In genomic region chr10:71873582-71874182, GRCh38 we compare ENCODE assay signal across 11 cellular contexts. TPM values are rescaled to one million over a fixed set of nuclear protein-coding genes. Genes with fewer than 3 reads are reported as not detected.
DNase-seq lines count a peak whose midpoint lies in the region; ATAC-seq and TF ChIP-seq lines count a peak whose summit lies in the region.
"Had no signal": no experiment of that assay in that cellular context is flagged by ENCODE, and none has a peak within 500 bp of the region (broad histone marks: within the 10 kb centered on the region; RNA-seq: fewer than 3 reads in every experiment).

No MANE protein-coding gene starts in this region.

- in situ Hi-C loops in GM13976 (cut with MboI; ENCODE audit: low sequenced_read_pairs, unreplicated experiment) = no loop called here

- no TSS peak for BruUV-seq in OCI-LY7 (replicated peaks; lab: Mats Ljungman, UMichigan)

- ATAC-seq in GM19455 (IDR thresholded peaks at IDR 0.05; ENCODE audit: unreplicated experiment) (peak; percentile 93), HG02973 (IDR thresholded peaks at IDR 0.05; ENCODE audit: unreplicated experiment) (peak; percentile 94)

- H3K36me3 ChIP-seq in OCI-LY7 (ENCODE audit: insufficient read depth, low read length) (no peaks in the 10 kb centered on the region), breast epithelium (no peaks in the 10 kb centered on the region)

- TF ChIP-seq CTCF in GM13976 (IDR thresholded peaks at IDR 0.05; ENCODE audit: borderline replicate concordance, control extremely low read depth, extremely low read depth, insufficient read depth, missing control alignments) (no peak), OCI-LY7 (conservative IDR thresholded peaks at IDR 0.05; ENCODE audit: low read length) (no peak), breast epithelium (IDR thresholded peaks at IDR 0.05) (no peak)

- POLR2A ChIA-PET in OCI-LY7 (lab: Charles Lee) = interaction anchor here (0.5 to 2.7 kb wide), 7 partner anchors 10 to 1553 kb away, joined by 3 to 21 read pairs (median 4); partner anchors contain the start of gene PSAP

- H3K9me2 ChIP-seq in OCI-LY7 (ENCODE audit: insufficient read depth, low read length) = no peaks in the 10 kb centered on the region

- CTCF ChIA-PET in OCI-LY7 (lab: Charles Lee; ENCODE audit: unreplicated experiment) = interaction anchor here (1.0 kb wide), 1 partner anchor 44 kb away, joined by 3 read pairs; no protein-coding TSS in a partner anchor

- no peaks in the 10 kb centered on the region for H4K20me1 ChIP-seq in OCI-LY7 (ENCODE audit: insufficient read depth, low read length)

- TF ChIP-seq POLR2A in breast epithelium (IDR thresholded peaks at IDR 0.05) = no peak

- peak overlapping the region; percentile 30; the same call in 1 of the 2 replicates for H2AFZ ChIP-seq in OCI-LY7 (ENCODE audit: low read length)

- no peaks in the 10 kb centered on the region for H3K9me3 ChIP-seq in OCI-LY7 (ENCODE audit: low read length)
- H3K9me3 ChIP-seq in breast epithelium = no peaks in the 10 kb centered on the region

- no peak overlapping the region for H3K4me2 ChIP-seq in OCI-LY7 (ENCODE audit: low read length)

- H3K27me3 ChIP-seq in breast epithelium = no peaks in the 10 kb centered on the region

- H3K27ac ChIP-seq in OCI-LY7 (ENCODE audit: low read depth, low read length, poor library complexity, severe bottlenecking) (no peak overlapping the region), breast epithelium (no peak overlapping the region)

- intact Hi-C loops in OCI-LY7 (cut with micrococcal nuclease; ENCODE audit: unreplicated experiment) = no loop called here
- intact Hi-C loops in breast epithelium (cut with DNase I; ENCODE audit: low total_unique reads) = no loop called here

- H3K79me2 ChIP-seq in OCI-LY7 (ENCODE audit: insufficient read depth, low read depth, low read length) = no peaks in the 10 kb centered on the region

- H3K4me3 ChIP-seq in OCI-LY7 (ENCODE audit: low read depth, low read length, poor library complexity, severe bottlenecking) (no peak overlapping the region), breast epithelium (no peak overlapping the region)

- H3K4me1 ChIP-seq in OCI-LY7 (ENCODE audit: insufficient read depth, low read length, poor library complexity, severe bottlenecking) (peaks cover 31% of the 10 kb centered on the region), breast epithelium (no peaks in the 10 kb centered on the region)

- DNase-seq in GM13976 (ENCODE audit: low spot score) (peak; percentile 84), OCI-LY7 (ENCODE audit: low spot score) (peak; percentile 46), T-helper 2 cell (no peak), NCI-H748 treated with DMSO at 0.1 percent for 48 hours (lab: John Stamatoyannopoulos, UW) (no peak), breast epithelium (ENCODE audit: low spot score in 2 of 2) (no peak), foreskin melanocyte (no peak)
- DNase-seq: CD4-positive, CD25-positive, alpha-beta regulatory T cell; head of caudate nucleus; NCI-H1436 had no signal

RNA-seq across cellular contexts. Expression of gene PSAP, which starts 22.6 kb away (rescaled TPM):
- total RNA-seq in OCI-LY7 (2014; rRNA removed; shearing (Covaris generic)) = 156 and 163 TPM in 2 replicates
- total RNA-seq in OCI-LY7 (2022) (186 and 200 TPM in 2 replicates), breast epithelium (1,000 to 10,000 TPM in 1 of 3 donors, 100 to 1,000 TPM in 2; 623 to 1,873 (median 945) TPM)

Comparison
In these comparisons a context has a peak if more than half of its experiments do, and no peak if none do; other contexts are left out.
1. DNase-seq: peak in GM13976 (single experiment) and OCI-LY7 (single experiment); none in T-helper 2 cell (0 of 5), NCI-H748 treated with DMSO at 0.1 percent for 48 hours (single experiment), breast epithelium (0 of 2) and foreskin melanocyte (single experiment).